In the genomic region with DNA sequence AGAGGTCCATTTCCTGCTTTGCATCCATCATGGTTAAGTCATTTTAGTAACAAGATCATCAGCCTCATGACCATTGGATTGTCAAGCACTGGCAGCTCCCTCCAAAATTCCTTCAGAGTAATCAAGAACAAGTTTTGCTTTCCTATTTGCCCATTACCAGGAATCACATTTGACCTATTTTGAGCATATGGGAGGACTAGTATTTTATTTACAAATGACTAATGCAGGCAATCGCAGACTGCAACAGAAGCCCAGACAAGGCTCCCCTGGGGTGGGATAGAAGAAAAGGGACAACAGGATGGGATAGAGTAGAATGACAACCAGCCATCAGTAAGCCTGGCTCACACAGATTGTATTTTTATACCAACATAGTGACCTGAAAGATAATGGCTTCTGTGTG, we compare ENCODE assay signal across 1 cellular context.
TF ChIP-seq lines count a peak whose summit lies in the region.

No MANE protein-coding gene starts in this region.

TF ChIP-seq in IMR-90, 13 proteins besides CTCF, POLR2A, EP300 and RAD21:
- TF ChIP-seq SMC3 (IDR thresholded peaks at IDR 0.05; ENCODE audit: low read depth, low read length): no peak
- no peak for TF ChIP-seq NFE2L2 (IDR thresholded peaks at IDR 0.05; ENCODE audit: low read depth, low read length)
- no peak for TF ChIP-seq MAZ (IDR thresholded peaks at IDR 0.05; ENCODE audit: borderline replicate concordance, low read depth, low read length)
- TF ChIP-seq BHLHE40 (IDR thresholded peaks at IDR 0.05; ENCODE audit: low read depth, low read length): no peak
- no peak for TF ChIP-seq MAFK (IDR thresholded peaks at IDR 0.05; ENCODE audit: low read depth, low read length)
- TF ChIP-seq RFX5 (IDR thresholded peaks at IDR 0.05; ENCODE audit: low read depth, low read length): no peak
- no peak for TF ChIP-seq CEBPB (IDR thresholded peaks at IDR 0.05; ENCODE audit: low read depth, low read length)
- TF ChIP-seq MXI1 (IDR thresholded peaks at IDR 0.05; ENCODE audit: borderline replicate concordance, low read depth, low read length): no peak
- TF ChIP-seq CHD1 (IDR thresholded peaks at IDR 0.05; ENCODE audit: low read depth, low read length): no peak
- TF ChIP-seq, protein P1, sequence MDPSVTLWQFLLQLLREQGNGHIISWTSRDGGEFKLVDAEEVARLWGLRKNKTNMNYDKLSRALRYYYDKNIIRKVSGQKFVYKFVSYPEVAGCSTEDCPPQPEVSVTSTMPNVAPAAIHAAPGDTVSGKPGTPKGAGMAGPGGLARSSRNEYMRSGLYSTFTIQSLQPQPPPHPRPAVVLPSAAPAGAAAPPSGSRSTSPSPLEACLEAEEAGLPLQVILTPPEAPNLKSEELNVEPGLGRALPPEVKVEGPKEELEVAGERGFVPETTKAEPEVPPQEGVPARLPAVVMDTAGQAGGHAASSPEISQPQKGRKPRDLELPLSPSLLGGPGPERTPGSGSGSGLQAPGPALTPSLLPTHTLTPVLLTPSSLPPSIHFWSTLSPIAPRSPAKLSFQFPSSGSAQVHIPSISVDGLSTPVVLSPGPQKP (IDR thresholded peaks at IDR 0.05; ENCODE audit: borderline replicate concordance, low read depth, low read length): no peak
- TF ChIP-seq USF2 (IDR thresholded peaks at IDR 0.05; ENCODE audit: low read depth, low read length): no peak
- TF ChIP-seq RCOR1 (IDR thresholded peaks at IDR 0.05; ENCODE audit: insufficient replicate concordance, low read length): no peak
